ENCODE assay signal across 17 cellular contexts in genomic region chr19:47802521-47803043, GRCh38. TPM values are rescaled to one million over a fixed set of nuclear protein-coding genes. Genes with fewer than 3 reads are reported as not detected.
DNase-seq lines count a peak whose midpoint lies in the region; ATAC-seq and TF ChIP-seq lines count a peak whose summit lies in the region.
"Had no signal": no experiment of that assay in that cellular context is flagged by ENCODE, and none has a peak within 500 bp of the region (broad histone marks: within the 10 kb centered on the region; RNA-seq: fewer than 3 reads in every experiment).

No MANE protein-coding gene starts in this region.

- no peak overlapping the region for H3K4me3 ChIP-seq in iPS-15b (ENCODE audit: low read depth, low read length)
- no peak overlapping the region for H3K4me3 ChIP-seq in Karpas-422 (ENCODE audit: low read length)
- H3K4me3 ChIP-seq: A549, K562 had no signal

- no peaks in the 10 kb centered on the region for H3K4me1 ChIP-seq in iPS-15b (ENCODE audit: control insufficient read depth, insufficient read depth, low read length)
- no peaks in the 10 kb centered on the region for H3K4me1 ChIP-seq in Karpas-422 (ENCODE audit: low read length)
- H3K4me1 ChIP-seq: A549 had no signal

- in situ Hi-C loops in GM13976 (cut with MboI; ENCODE audit: low sequenced_read_pairs, unreplicated experiment) = no loop called here

- H3K27me3 Mint-ChIP-seq in stimulated activated naive CD8-positive, alpha-beta T cell treated with anti-CD3 and anti-CD28 coated beads, Interleukin-15, amount 100 ng/mL, for 72 hours = peaks cover 8% of the 10 kb centered on the region
- H3K27me3 Mint-ChIP-seq in T-helper 17 cell = peaks cover 22% of the 10 kb centered on the region

- peaks cover 2% of the 10 kb centered on the region for H3K36me3 ChIP-seq in iPS-15b (ENCODE audit: control insufficient read depth, insufficient read depth, low read length)
- H3K36me3 ChIP-seq in Karpas-422 (ENCODE audit: insufficient read depth, low read length) = no peaks in the 10 kb centered on the region

- H3K4me3 Mint-ChIP-seq in stimulated activated naive CD8-positive, alpha-beta T cell treated with anti-CD3 and anti-CD28 coated beads, Interleukin-15, amount 100 ng/mL, for 72 hours = no peak overlapping the region
- H3K4me3 Mint-ChIP-seq in T-helper 17 cell = no peak overlapping the region
- H3K4me3 Mint-ChIP-seq: CD4-positive, alpha-beta T cell had no signal

- H3K4me2 ChIP-seq in Karpas-422 (ENCODE audit: low read depth, low read length, poor library complexity, severe bottlenecking) = no peak overlapping the region
- H3K4me2 ChIP-seq: A549 had no signal

- H3K9ac ChIP-seq in iPS-15b (ENCODE audit: low read depth, low read length) (peak overlapping the region; percentile 47), Karpas-422 (ENCODE audit: low read length) (no peak overlapping the region)

- TF ChIP-seq CTCF in GM13976 (IDR thresholded peaks at IDR 0.05; ENCODE audit: borderline replicate concordance, control extremely low read depth, extremely low read depth, insufficient read depth, missing control alignments) = no peak

- H3K27ac Mint-ChIP-seq in stimulated activated naive CD8-positive, alpha-beta T cell treated with anti-CD3 and anti-CD28 coated beads, Interleukin-15, amount 100 ng/mL, for 72 hours = no peak overlapping the region
- H3K27ac Mint-ChIP-seq in T-helper 17 cell = peak overlapping the region; percentile 70
- H3K27ac Mint-ChIP-seq: CD4-positive, alpha-beta T cell had no signal

- ATAC-seq in stimulated activated naive CD8-positive, alpha-beta T cell treated with anti-CD3 and anti-CD28 coated beads, Interleukin-15, amount 100 ng/mL, for 72 hours = peak; percentile 23
- no peak for ATAC-seq in stimulated activated naive CD8-positive, alpha-beta T cell treated with anti-CD3 and anti-CD28 coated beads, Interleukin-15, Interleukin-2, amounts not matched to agents 100 U/mL and 50 U/mL, for 24 hours
- no peak for ATAC-seq in T-helper 17 cell
- ATAC-seq: HCT116, K562 had no signal

- H3K9me2 ChIP-seq in Karpas-422 (replicated peaks; ENCODE audit: insufficient read depth, low read length) = no peaks in the 10 kb centered on the region

- H3K9me3 ChIP-seq in T-helper 17 cell (ENCODE audit: control insufficient read depth, low read length, poor library complexity, severe bottlenecking) = no peaks in the 10 kb centered on the region
- no peaks in the 10 kb centered on the region for H3K9me3 ChIP-seq in iPS-15b (ENCODE audit: control insufficient read depth, insufficient read depth, low read length)
- H3K9me3 ChIP-seq in Karpas-422 (ENCODE audit: low read length) = no peaks in the 10 kb centered on the region

- no peak overlapping the region for H2AFZ ChIP-seq in Karpas-422 (ENCODE audit: low read length)

- H3K9me3 Mint-ChIP-seq in stimulated activated naive CD8-positive, alpha-beta T cell treated with anti-CD3 and anti-CD28 coated beads, Interleukin-15, amount 100 ng/mL, for 72 hours = no peaks in the 10 kb centered on the region
- H3K9me3 Mint-ChIP-seq: CD4-positive, alpha-beta T cell had no signal

- H4K20me1 ChIP-seq in Karpas-422 (ENCODE audit: insufficient read depth, low read depth, low read length) = no peaks in the 10 kb centered on the region

- H3K27ac ChIP-seq in Karpas-422 (ENCODE audit: low read length) = no peak overlapping the region
- H3K27ac ChIP-seq: 22Rv1, A549, C4-2B had no signal

- H3K4me1 Mint-ChIP-seq in stimulated activated naive CD8-positive, alpha-beta T cell treated with anti-CD3 and anti-CD28 coated beads, Interleukin-15, amount 100 ng/mL, for 72 hours = no peaks in the 10 kb centered on the region
- no peaks in the 10 kb centered on the region for H3K4me1 Mint-ChIP-seq in T-helper 17 cell

- DNase-seq in stimulated activated naive CD8-positive, alpha-beta T cell treated with anti-CD3 and anti-CD28 coated beads, Interleukin-15, amount 100 ng/mL, for 72 hours = no peak
- no peak for DNase-seq in stimulated activated naive CD8-positive, alpha-beta T cell treated with anti-CD3 and anti-CD28 coated beads, Interleukin-15, Interleukin-2, amounts not matched to agents 100 U/mL and 50 U/mL, for 24 hours
- DNase-seq in T-helper 17 cell (no peak), GM13976 (ENCODE audit: low spot score) (no peak), NCI-H2171 treated with DMSO at 0.1 percent for 48 hours (lab: John Stamatoyannopoulos, UW) (no peak), Karpas-422 (no peak), RKO (ENCODE audit: low spot score) (no peak)
- DNase-seq: AML-193; CD4-positive, alpha-beta T cell; DMS79 treated with DMSO at 0.1 percent for 48 hours; GF-D8 had no signal

- H3K79me2 ChIP-seq in Karpas-422 (ENCODE audit: low read length) = no peaks in the 10 kb centered on the region

- H3K36me3 Mint-ChIP-seq in T-helper 17 cell (ENCODE audit: low read depth) = peaks cover 4% of the 10 kb centered on the region

- H3K27me3 ChIP-seq in iPS-15b (ENCODE audit: control insufficient read depth, insufficient read depth, low read length) (no peaks in the 10 kb centered on the region), Karpas-422 (ENCODE audit: low read length) (no peaks in the 10 kb centered on the region)

RNA-seq across cellular contexts. Expression of gene TPRX1, which starts 1.8 kb away (rescaled TPM):
- total RNA-seq in T-helper 17 cell = not detected
- total RNA-seq in Karpas-422 (2014; rRNA removed; shearing (Covaris generic); ENCODE audit: low replicate concordance) = not detected in 2 replicates
- total RNA-seq: CD4-positive, alpha-beta T cell; K562 had no signal

RNA-seq across cellular contexts. Expression of gene CRX, which starts 19.2 kb away (rescaled TPM):
- not detected for total RNA-seq in T-helper 17 cell
- not detected in 2 replicates for total RNA-seq in Karpas-422 (2014; rRNA removed; shearing (Covaris generic); ENCODE audit: low replicate concordance)
- total RNA-seq: CD4-positive, alpha-beta T cell; K562 had no signal

RNA-seq across cellular contexts. Expression of gene SELENOW, which starts 24.1 kb away (rescaled TPM):
- total RNA-seq in T-helper 17 cell = 100 to 1,000 TPM in 1 of 2 donors, 10 to 100 TPM in 1; 89.5 to 101 TPM
- 3.5 and 4.1 TPM in 2 replicates for total RNA-seq in Karpas-422 (2014; rRNA removed; shearing (Covaris generic); ENCODE audit: low replicate concordance)

RNA-seq across cellular contexts. Expression of gene TPRX2, which starts 56.5 kb away (rescaled TPM):
- total RNA-seq in T-helper 17 cell = not detected
- not detected in 2 replicates for total RNA-seq in Karpas-422 (2014; rRNA removed; shearing (Covaris generic); ENCODE audit: low replicate concordance)
- total RNA-seq: CD4-positive, alpha-beta T cell; K562 had no signal

RNA-seq across cellular contexts. Expression of gene NOP53, which starts 57.2 kb away (rescaled TPM):
- 100 to 1,000 TPM; 742 to 873 TPM for total RNA-seq in T-helper 17 cell
- total RNA-seq in Karpas-422 (2014; rRNA removed; shearing (Covaris generic); ENCODE audit: low replicate concordance) = 145 and 293 TPM in 2 replicates

Comparison
In these comparisons a context has a peak if more than half of its experiments do, and no peak if none do; other contexts are left out.
1. RNA of gene SELENOW, which starts 24.1 kb away (total RNA-seq): 89.5 to 101 TPM in T-helper 17 cell; 3.5 to 4.1 TPM in Karpas-422; every median in the first group is over 10 times any median in the second.